Comparison of ENCODE assay signal across 21 cellular contexts in the genomic region with DNA sequence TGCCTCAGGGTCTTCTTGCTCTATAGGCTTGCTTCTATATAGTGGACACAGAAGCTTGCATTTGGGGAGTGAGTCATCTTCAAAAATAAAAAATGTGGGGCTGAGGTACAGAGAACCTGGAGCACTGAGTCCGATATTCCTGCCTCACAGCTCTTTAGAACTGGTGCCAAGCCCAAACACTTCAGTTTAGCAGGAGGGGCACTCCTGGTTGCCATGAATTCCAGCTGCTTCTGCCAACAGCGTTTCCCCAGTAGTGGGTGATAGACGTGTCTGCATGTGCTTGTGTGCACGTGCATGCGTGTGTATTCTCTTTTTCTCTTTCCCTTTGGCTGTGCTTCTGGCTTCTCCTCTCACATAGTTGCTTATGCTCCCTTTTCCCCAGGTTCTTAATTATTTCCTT. TPM values are rescaled to one million over a fixed set of nuclear protein-coding genes. Genes with fewer than 3 reads are reported as not detected.
A peak's percentile ranks its signal among the peaks of the same experiment; 100 is the strongest.
DNase-seq lines count a peak whose midpoint lies in the region; ATAC-seq and TF ChIP-seq lines count a peak whose summit lies in the region.
"Had no signal": no experiment of that assay in that cellular context is flagged by ENCODE, and none has a peak within 500 bp of the region (broad histone marks: within the 10 kb centered on the region; RNA-seq: fewer than 3 reads in every experiment).

No MANE protein-coding gene starts in this region.

- no peaks in the 10 kb centered on the region for H3K9me3 Mint-ChIP-seq in activated naive CD4-positive, alpha-beta T cell treated with anti-CD3 and anti-CD28 coated beads, Interleukin-2, amount 50 U/mL, for 24 hours
- no peaks in the 10 kb centered on the region for H3K9me3 Mint-ChIP-seq in activated naive CD4-positive, alpha-beta T cell treated with anti-CD3 and anti-CD28 coated beads, Interleukin-2, amount 10 ng/mL, durations not matched to agents 7 days and 5 days
- H3K9me3 Mint-ChIP-seq: CD8-positive, alpha-beta T cell; HFFc6 had no signal

- DNase-seq in activated naive CD4-positive, alpha-beta T cell treated with anti-CD3 and anti-CD28 coated beads, Interleukin-2, amount 10 ng/mL, durations not matched to agents 7 days and 5 days, result no peak
- DNase-seq in NCI-H1092 (lab: John Stamatoyannopoulos, UW) (peak; percentile 78), lung (ENCODE audit: low spot score) (peak; percentile 54), foreskin keratinocyte (no peak), SIG-M5 treated with dmso at 0.1 percent for 504 hours (lab: John Stamatoyannopoulos, UW; ENCODE audit: unreplicated experiment) (no peak), NCI-H82 (lab: John Stamatoyannopoulos, UW) (no peak)
- DNase-seq: Calu3; CD8-positive, alpha-beta T cell; H7; HFFc6; NCI-H146; NCI-H345; NCI-H524 treated with DMSO at 0.1 percent for 48 hours; Peyer's patch had no signal

- peak overlapping the region; percentile 35 for H3K27ac Mint-ChIP-seq in activated naive CD4-positive, alpha-beta T cell treated with anti-CD3 and anti-CD28 coated beads, Interleukin-2, amount 50 U/mL, for 24 hours
- H3K27ac Mint-ChIP-seq in activated naive CD4-positive, alpha-beta T cell treated with anti-CD3 and anti-CD28 coated beads, Interleukin-2, amount 10 ng/mL, durations not matched to agents 7 days and 5 days, result no peak overlapping the region
- H3K27ac Mint-ChIP-seq: CD8-positive, alpha-beta T cell; HFFc6 had no signal

- H3K27me3 Mint-ChIP-seq in activated naive CD4-positive, alpha-beta T cell treated with anti-CD3 and anti-CD28 coated beads, Interleukin-2, amount 50 U/mL, for 24 hours, result no peaks in the 10 kb centered on the region
- H3K27me3 Mint-ChIP-seq in activated naive CD4-positive, alpha-beta T cell treated with anti-CD3 and anti-CD28 coated beads, Interleukin-2, amount 10 ng/mL, durations not matched to agents 7 days and 5 days, result no peaks in the 10 kb centered on the region

- ATAC-seq in lung (ENCODE audit: insufficient read depth, low FRiP score) (no peak), foreskin keratinocyte (no peak)
- ATAC-seq: A549; CD8-positive, alpha-beta T cell; Right ventricle myocardium inferior had no signal

- peaks cover 4% of the 10 kb centered on the region for H3K36me3 Mint-ChIP-seq in activated naive CD4-positive, alpha-beta T cell treated with anti-CD3 and anti-CD28 coated beads, Interleukin-2, amount 50 U/mL, for 24 hours
- peaks cover 19% of the 10 kb centered on the region for H3K36me3 Mint-ChIP-seq in activated naive CD4-positive, alpha-beta T cell treated with anti-CD3 and anti-CD28 coated beads, Interleukin-2, amount 10 ng/mL, durations not matched to agents 7 days and 5 days

- no peak overlapping the region for H3K4me3 ChIP-seq in lung
- H3K4me3 ChIP-seq: A549, Peyer's patch, SK-N-MC had no signal

- H3K4me1 Mint-ChIP-seq in activated naive CD4-positive, alpha-beta T cell treated with anti-CD3 and anti-CD28 coated beads, Interleukin-2, amount 50 U/mL, for 24 hours, result peaks cover 16% of the 10 kb centered on the region
- no peaks in the 10 kb centered on the region for H3K4me1 Mint-ChIP-seq in activated naive CD4-positive, alpha-beta T cell treated with anti-CD3 and anti-CD28 coated beads, Interleukin-2, amount 10 ng/mL, durations not matched to agents 7 days and 5 days

- 0 out of 2 replicates have a peak, but pooled peaks have one; percentile 0 for TF ChIP-seq POLR2A in Raji (IDR thresholded peaks at IDR 0.05; ENCODE audit: insufficient read depth, low read depth, low read length)

- H3K9me3 ChIP-seq in lung (ENCODE audit: control insufficient read depth in 2 of 2, insufficient read depth in 1 of 2, low read length in 1 of 2), result no peaks in the 10 kb centered on the region
- H3K9me3 ChIP-seq: A549, Peyer's patch had no signal

- peaks cover 6 to 24% of the 10 kb centered on the region in 2 donors for H3K36me3 ChIP-seq in lung (ENCODE audit: control insufficient read depth in 2 of 2, insufficient read depth in 2 of 2, low read length in 2 of 2)

- H3K27me3 ChIP-seq in lung (ENCODE audit: control insufficient read depth, insufficient read depth) (no peaks in the 10 kb centered on the region), foreskin keratinocyte (no peaks in the 10 kb centered on the region)
- H3K27me3 ChIP-seq: Peyer's patch had no signal

- H3K4me1 ChIP-seq in lung (ENCODE audit: control insufficient read depth in 2 of 2, insufficient read depth in 2 of 2, low read length in 2 of 2) (no peaks in the 10 kb centered on the region), foreskin keratinocyte (no peaks in the 10 kb centered on the region)
- H3K4me1 ChIP-seq: A549, Peyer's patch had no signal

- H3K27ac ChIP-seq in lung (ENCODE audit: low read depth in 1 of 2, low read length in 1 of 2) (no peak overlapping the region), foreskin keratinocyte (no peak overlapping the region)
- H3K27ac ChIP-seq: A549, HL-60, Peyer's patch, SK-N-MC had no signal

- TF ChIP-seq CTCF in lung (IDR thresholded peaks at IDR 0.05; ENCODE audit: control extremely low read depth, extremely low read depth) (no peak), foreskin keratinocyte (conservative IDR thresholded peaks at IDR 0.05) (no peak)

- H3K4me3 Mint-ChIP-seq in activated naive CD4-positive, alpha-beta T cell treated with anti-CD3 and anti-CD28 coated beads, Interleukin-2, amount 50 U/mL, for 24 hours, result no peak overlapping the region
- no peak overlapping the region for H3K4me3 Mint-ChIP-seq in activated naive CD4-positive, alpha-beta T cell treated with anti-CD3 and anti-CD28 coated beads, Interleukin-2, amount 10 ng/mL, durations not matched to agents 7 days and 5 days
- H3K4me3 Mint-ChIP-seq: CD8-positive, alpha-beta T cell; HFFc6 had no signal

- CTCF ChIA-PET in activated naive CD4-positive, alpha-beta T cell treated with anti-CD3 and anti-CD28 coated beads, Interleukin-2, amount 10 ng/mL, durations not matched to agents 7 days and 5 days (lab: Charles Lee), result interaction anchor here (2.6 kb wide), 1 partner anchor 12 kb away, joined by 6 read pairs; a partner anchor contains a TSS

- WGBS in lung, 2 donors, result 66 to 87% methylated on average over 5 of the region's 5 CpGs

RNA-seq across cellular contexts. Expression of a gene that starts 11.9 kb away (rescaled TPM):
- 10 to 100 TPM; 32.0 to 67.4 TPM for total RNA-seq in lung
- 100 to 1,000 TPM; 102 to 135 TPM for polyA plus RNA-seq in lung
- 82.3 and 89.4 TPM in 2 replicates for total RNA-seq in foreskin keratinocyte
- polyA plus RNA-seq in foreskin keratinocyte, result 147 and 170 TPM in 2 replicates

RNA-seq across cellular contexts. Expression of a gene that starts 25.9 kb away (rescaled TPM):
- total RNA-seq in lung (under 1 TPM; 0.18 to 0.31 TPM), foreskin keratinocyte (0.03 and 0.04 TPM in 2 replicates)
- polyA plus RNA-seq in lung (under 1 TPM; 0.05 to 0.06 TPM), foreskin keratinocyte (0.02 and 0.06 TPM in 2 replicates)
- total RNA-seq: H7, HFFc6 had no signal
- polyA plus RNA-seq: BJ had no signal

RNA-seq across cellular contexts. Expression of a gene that starts 35.4 kb away (rescaled TPM):
- 10 to 100 TPM; 29.6 to 45.6 TPM for total RNA-seq in lung
- polyA plus RNA-seq in lung, result 10 to 100 TPM; 19.7 to 41.4 TPM
- total RNA-seq in foreskin keratinocyte, result 39.4 and 46.7 TPM in 2 replicates
- 32.3 and 33.7 TPM in 2 replicates for polyA plus RNA-seq in foreskin keratinocyte

RNA-seq across cellular contexts. Expression of a gene that starts 46.3 kb away (rescaled TPM):
- total RNA-seq in lung (10 to 100 TPM; 12.7 to 42.0 TPM), foreskin keratinocyte (29.1 and 30.0 TPM in 2 replicates)
- polyA plus RNA-seq in lung (10 to 100 TPM; 17.9 to 40.2 TPM), foreskin keratinocyte (24.4 and 27.4 TPM in 2 replicates)

Comparison
In these comparisons a context has a peak if more than half of its experiments do, and no peak if none do; other contexts are left out.
1. DNase-seq: peak in NCI-H1092 (single experiment) and lung (single experiment); none in activated naive CD4-positive, alpha-beta T cell treated with anti-CD3 and anti-CD28 coated beads, Interleukin-2, amount 10 ng/mL, durations not matched to agents 7 days and 5 days (single experiment), foreskin keratinocyte (0 of 2), SIG-M5 treated with dmso at 0.1 percent for 504 hours (single experiment) and NCI-H82 (single experiment).